In the genomic region with DNA sequence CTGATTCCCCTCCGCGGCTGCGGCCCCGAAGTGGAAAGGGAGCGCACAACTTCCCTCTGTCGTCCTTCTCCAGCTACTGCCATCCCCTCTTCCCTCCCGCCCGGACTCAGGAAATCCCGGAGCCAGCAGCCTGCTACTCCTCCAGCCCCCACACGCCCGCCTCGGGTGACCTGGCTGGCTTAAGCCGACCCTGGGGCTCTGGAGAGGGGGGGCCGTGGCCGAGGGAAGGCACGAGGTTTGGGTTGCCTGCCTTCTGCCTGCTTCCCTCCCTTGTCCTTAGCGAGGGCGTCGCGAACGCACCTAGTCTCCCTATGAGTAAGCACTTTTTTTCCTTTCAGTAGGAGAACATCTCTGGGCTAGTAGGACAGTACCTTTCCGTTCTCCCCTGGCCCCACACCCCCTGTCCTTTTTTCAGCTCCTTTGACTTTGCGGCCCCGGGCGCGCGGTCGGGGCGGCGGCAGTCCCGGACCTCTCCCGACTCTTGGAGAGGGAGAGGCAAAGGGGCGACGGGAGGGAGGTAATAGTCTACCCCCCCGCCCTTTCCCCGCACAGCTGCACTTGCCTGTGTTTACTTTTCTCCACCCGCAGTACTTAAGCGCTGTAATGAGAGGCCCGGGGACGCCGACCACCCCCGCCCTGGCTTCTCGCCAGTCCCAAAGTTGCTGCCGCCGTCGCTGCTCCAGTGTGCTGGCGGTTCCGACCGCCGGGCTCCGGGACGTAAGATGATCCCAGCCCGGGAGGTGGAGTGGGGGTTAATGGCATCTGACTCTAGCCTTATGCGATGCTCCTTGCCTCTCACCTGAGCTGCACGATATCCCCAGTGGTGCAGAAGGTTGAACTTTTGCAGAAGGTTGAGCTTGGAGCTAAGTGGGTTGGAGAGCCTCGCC, we compare ENCODE assay signal across 8 cellular contexts. TPM values are rescaled to one million over a fixed set of nuclear protein-coding genes. Genes with fewer than 3 reads are reported as not detected.
DNase-seq lines count a peak whose midpoint lies in the region; ATAC-seq, FAIRE-seq and TF ChIP-seq lines count a peak whose summit lies in the region.

No MANE protein-coding gene starts in this region.

- H3K4me1 ChIP-seq in small intestine (ENCODE audit: control insufficient read depth in 2 of 2, insufficient read depth in 1 of 2, low read depth in 1 of 2, low read length in 1 of 2): no peaks in the 10 kb centered on the region
- H3K4me1 ChIP-seq in Karpas-422 (ENCODE audit: low read length): no peaks in the 10 kb centered on the region

- H3K36me3 Mint-ChIP-seq in brain: peaks cover 1% of the 10 kb centered on the region

- no peak overlapping the region for H3K9ac ChIP-seq in Karpas-422 (ENCODE audit: low read length)

- H3K9me3 ChIP-seq in small intestine (ENCODE audit: control insufficient read depth, low read depth) (no peaks in the 10 kb centered on the region), Karpas-422 (ENCODE audit: low read length) (no peaks in the 10 kb centered on the region)

- WGBS in small intestine, 3 donors: 1 to 16% (median 2%) methylated on average over 49 to 56 of the region's 56 CpGs

- peak; percentile 19 for ATAC-seq in HG02623 (IDR thresholded peaks at IDR 0.05; ENCODE audit: unreplicated experiment)

- no peaks in the 10 kb centered on the region for H4K20me1 ChIP-seq in Karpas-422 (ENCODE audit: insufficient read depth, low read depth, low read length)

- DNase-seq in GM03348 (ENCODE audit: low spot score) (peak; percentile 62), NCI-H345 treated with DMSO at 0.1 percent for 48 hours (lab: John Stamatoyannopoulos, UW; ENCODE audit: unreplicated experiment) (peak; percentile 42), inferior parietal cortex (ENCODE audit: extremely low spot score) (peak; percentile 17), small intestine (peak; percentile 29), G401 (ENCODE audit: low spot score) (no peak), Karpas-422 (no peak)

- H3K9me3 Mint-ChIP-seq in brain: peaks cover 0 to 2% (median 0%) of the 10 kb centered on the region in 5 experiments

- no peaks in the 10 kb centered on the region for H3K79me2 ChIP-seq in Karpas-422 (ENCODE audit: low read length)

- H3K27me3 Mint-ChIP-seq in brain: peaks cover 18% of the 10 kb centered on the region

- H3K27ac Mint-ChIP-seq in brain: peak overlapping the region; percentile 79 to 98 (median 97)

- no peaks in the 10 kb centered on the region for H3K27me3 ChIP-seq in small intestine (ENCODE audit: control insufficient read depth in 2 of 2, insufficient read depth in 2 of 2, low read length in 2 of 2)
- no peaks in the 10 kb centered on the region for H3K27me3 ChIP-seq in Karpas-422 (ENCODE audit: low read length)

- in situ Hi-C loops in G401 (cut with HindIII; ENCODE audit: low sequenced_read_pairs): loop anchor here (10.0 kb wide), 1 partner anchor 53 kb away; no protein-coding TSS in a partner anchor

- H3K36me3 ChIP-seq in small intestine (ENCODE audit: control insufficient read depth in 2 of 2, insufficient read depth in 2 of 2, low read length in 2 of 2): no peaks in the 10 kb centered on the region
- no peaks in the 10 kb centered on the region for H3K36me3 ChIP-seq in Karpas-422 (ENCODE audit: insufficient read depth, low read length)

- peak; percentile 28 to 35 for TF ChIP-seq CTCF in brain (conservative IDR thresholded peaks at IDR 0.05)

- H3K4me3 Mint-ChIP-seq in brain: peak overlapping the region; percentile 90 to 97 (median 95)

- H3K4me2 ChIP-seq in Karpas-422 (ENCODE audit: low read depth, low read length, poor library complexity, severe bottlenecking): no peak overlapping the region

- no peak overlapping the region for H2AFZ ChIP-seq in Karpas-422 (ENCODE audit: low read length)

- peak overlapping the region; percentile 46 to 53 for H3K4me3 ChIP-seq in small intestine (ENCODE audit: low read depth in 1 of 2, low read length in 2 of 2)
- no peak overlapping the region for H3K4me3 ChIP-seq in Karpas-422 (ENCODE audit: low read length)

- no peaks in the 10 kb centered on the region for H3K9me2 ChIP-seq in Karpas-422 (replicated peaks; ENCODE audit: insufficient read depth, low read length)

- FAIRE-seq in small intestine (lab: Jason Lieb, UNC): no peak

- H3K4me1 Mint-ChIP-seq in brain: peaks cover 49% of the 10 kb centered on the region

- peak overlapping the region; percentile 27 to 91 for H3K27ac ChIP-seq in small intestine (ENCODE audit: low read depth in 1 of 2, low read length in 1 of 2)
- no peak overlapping the region for H3K27ac ChIP-seq in Karpas-422 (ENCODE audit: low read length)

RNA-seq across cellular contexts. Expression of a gene that starts 0.9 kb away (rescaled TPM):
- 18.0 TPM for polyA plus RNA-seq in brain (ENCODE audit: insufficient read depth, low read depth, low replicate concordance)
- polyA plus RNA-seq in small intestine: 10 to 100 TPM in 2 of 3 donors, 1 to 10 TPM in 1; 8.4 to 40.9 (median 10.3) TPM
- 88.5 and 108 TPM in 2 replicates for total RNA-seq in G401 (2014; rRNA removed; shearing (Covaris generic))
- total RNA-seq in Karpas-422 (2014; rRNA removed; shearing (Covaris generic); ENCODE audit: low replicate concordance): not detected in 2 replicates

Comparison
In these comparisons a context has a peak if more than half of its experiments do, and no peak if none do; other contexts are left out.
1. DNase-seq: peak in GM03348 (single experiment), NCI-H345 treated with DMSO at 0.1 percent for 48 hours (single experiment), inferior parietal cortex (single experiment) and small intestine (single experiment); none in G401 (single experiment) and Karpas-422 (single experiment).
2. RNA of a gene that starts 0.9 kb away (total RNA-seq): 88.5 to 108 TPM in G401; not detected in Karpas-422; every median in the first group is over 10 times any median in the second.